ENCODE assay signal across 19 cellular contexts in genomic region chr10:25405871-25406270, GRCh38.
DNase-seq lines count a peak whose midpoint lies in the region; ATAC-seq and TF ChIP-seq lines count a peak whose summit lies in the region.
"Had no signal": no experiment of that assay in that cellular context is flagged by ENCODE, and none has a peak within 500 bp of the region (broad histone marks: within the 10 kb centered on the region; RNA-seq: fewer than 3 reads in every experiment).

No MANE protein-coding gene starts in this region.

- no peaks in the 10 kb centered on the region for H3K9me3 ChIP-seq in gastrocnemius medialis
- H3K9me3 ChIP-seq: Peyer's patch had no signal

- ATAC-seq in HG02870 (IDR thresholded peaks at IDR 0.05; ENCODE audit: unreplicated experiment) (no peak), gastrocnemius medialis (no peak)

- TF ChIP-seq POLR2A in gastrocnemius medialis (IDR thresholded peaks at IDR 0.05): no peak

- no peak overlapping the region for H3K4me3 ChIP-seq in astrocyte of the spinal cord (ENCODE audit: low read depth, low read length)
- H3K4me3 ChIP-seq in gastrocnemius medialis: no peak overlapping the region
- H3K4me3 ChIP-seq: Peyer's patch, SK-N-MC had no signal

- DNase-seq in Daoy (ENCODE audit: low read depth) (peak; percentile 53), RKO (ENCODE audit: low spot score) (peak; percentile 41), astrocyte of the spinal cord (ENCODE audit: low read depth, low spot score) (peak; percentile 32), iris pigment epithelial cell (ENCODE audit: low read depth) (peak; percentile 57), dermis blood vessel endothelial cell (no peak), NCI-H1694 (lab: John Stamatoyannopoulos, UW) (no peak), gastrocnemius medialis (no peak)
- DNase-seq: CD4-positive, alpha-beta T cell; DMS153; GOT3; NCI-H1436; NCI-H2081; NCI-H748 treated with DMSO at 0.1 percent for 48 hours; NK-92 treated with Interleukin-12 subunit alpha and Interleukin-12 subunit beta, amount 100 ng/mL, for 24 hours; Peyer's patch; Right ventricle myocardium superior had no signal

- no peaks in the 10 kb centered on the region for H3K4me1 ChIP-seq in gastrocnemius medialis
- H3K4me1 ChIP-seq: Peyer's patch had no signal

- no peaks in the 10 kb centered on the region for H3K36me3 ChIP-seq in gastrocnemius medialis
- H3K36me3 ChIP-seq: Peyer's patch had no signal

- TF ChIP-seq CTCF in astrocyte of the spinal cord (IDR thresholded peaks at IDR 0.05; ENCODE audit: low read depth, low read length) (no peak), gastrocnemius medialis (IDR thresholded peaks at IDR 0.05 in 4 of 5, conservative IDR thresholded peaks at IDR 0.05 in 1 of 5) (no peak)

- H3K27me3 ChIP-seq in gastrocnemius medialis: no peaks in the 10 kb centered on the region
- H3K27me3 ChIP-seq: Peyer's patch had no signal

- H3K27ac ChIP-seq in gastrocnemius medialis: no peak overlapping the region
- H3K27ac ChIP-seq: KMS-11, Peyer's patch, SK-N-MC had no signal

- in situ Hi-C loops in astrocyte of the spinal cord (cut with HindIII; ENCODE audit: low sequenced_read_pairs) (no loop called here), gastrocnemius medialis (cut with MboI; ENCODE audit: low sequenced_read_pairs in 4 of 4) (no loop called here)

- intact Hi-C loops in gastrocnemius medialis (cut with DNase I; ENCODE audit: low total_unique reads): no loop called here

Comparison
In these comparisons a context has a peak if more than half of its experiments do, and no peak if none do; other contexts are left out.
1. DNase-seq: peak in Daoy (single experiment), RKO (single experiment), astrocyte of the spinal cord (single experiment) and iris pigment epithelial cell (single experiment); none in dermis blood vessel endothelial cell (single experiment), NCI-H1694 (single experiment) and gastrocnemius medialis (0 of 2).